9 cellular contexts compared by ENCODE assay signal in genomic region chr3:61358364-61358763, GRCh38.
DNase-seq lines count a peak whose midpoint lies in the region; ATAC-seq lines count a peak whose summit lies in the region.
"Had no signal": no experiment of that assay in that cellular context is flagged by ENCODE, and none has a peak within 500 bp of the region (broad histone marks: within the 10 kb centered on the region; RNA-seq: fewer than 3 reads in every experiment).

No MANE protein-coding gene starts in this region.

- H3K4me1 Mint-ChIP-seq in activated T-helper 17 cell treated with anti-CD3 and anti-CD28 coated beads, Interleukin-2, amount 50 U/mL, for 72 hours: no peaks in the 10 kb centered on the region

- H3K9me3 Mint-ChIP-seq in activated T-helper 17 cell treated with anti-CD3 and anti-CD28 coated beads, Interleukin-2, amount 50 U/mL, for 72 hours: peaks cover 3% of the 10 kb centered on the region
- H3K9me3 Mint-ChIP-seq: activated naive CD8-positive, alpha-beta T cell treated with anti-CD3 and anti-CD28 coated beads, Interleukin-2, amount 10 ng/mL, durations not matched to agents 7 days and 5 days had no signal

- no peaks in the 10 kb centered on the region for H3K36me3 Mint-ChIP-seq in activated T-helper 17 cell treated with anti-CD3 and anti-CD28 coated beads, Interleukin-2, amount 50 U/mL, for 72 hours (ENCODE audit: low read depth)
- H3K36me3 Mint-ChIP-seq: activated naive CD8-positive, alpha-beta T cell treated with anti-CD3 and anti-CD28 coated beads, Interleukin-2, amount 10 ng/mL, durations not matched to agents 7 days and 5 days had no signal

- peaks cover 17% of the 10 kb centered on the region for H3K27me3 Mint-ChIP-seq in activated T-helper 17 cell treated with anti-CD3 and anti-CD28 coated beads, Interleukin-2, amount 50 U/mL, for 72 hours

- ATAC-seq in GM18868 (IDR thresholded peaks at IDR 0.05; ENCODE audit: unreplicated experiment) (peak; percentile 94), HG02798 (IDR thresholded peaks at IDR 0.05; ENCODE audit: poor library complexity, unreplicated experiment) (peak; percentile 100)
- no peak for ATAC-seq in activated T-helper 17 cell treated with anti-CD3 and anti-CD28 coated beads, Interleukin-2, amount 50 U/mL, for 72 hours (replicated peaks)

- DNase-seq in OCI-M1 (lab: John Stamatoyannopoulos, UW) (peak; percentile 23), left kidney (ENCODE audit: low read depth, low spot score) (peak; percentile 80), NCI-H1436 (lab: John Stamatoyannopoulos, UW) (no peak), HT-29 (ENCODE audit: low spot score) (no peak), D341Med (ENCODE audit: low spot score) (no peak)
- DNase-seq: activated naive CD8-positive, alpha-beta T cell treated with anti-CD3 and anti-CD28 coated beads, Interleukin-2, amount 10 ng/mL, durations not matched to agents 7 days and 5 days had no signal

- no peak overlapping the region for H3K4me3 Mint-ChIP-seq in activated T-helper 17 cell treated with anti-CD3 and anti-CD28 coated beads, Interleukin-2, amount 50 U/mL, for 72 hours
- H3K4me3 Mint-ChIP-seq: activated naive CD8-positive, alpha-beta T cell treated with anti-CD3 and anti-CD28 coated beads, Interleukin-2, amount 10 ng/mL, durations not matched to agents 7 days and 5 days had no signal

- no peak overlapping the region for H3K27ac Mint-ChIP-seq in activated T-helper 17 cell treated with anti-CD3 and anti-CD28 coated beads, Interleukin-2, amount 50 U/mL, for 72 hours
- H3K27ac Mint-ChIP-seq: activated naive CD8-positive, alpha-beta T cell treated with anti-CD3 and anti-CD28 coated beads, Interleukin-2, amount 10 ng/mL, durations not matched to agents 7 days and 5 days had no signal

Comparison
In these comparisons a context has a peak if more than half of its experiments do, and no peak if none do; other contexts are left out.
1. DNase-seq: peak in OCI-M1 (single experiment) and left kidney (single experiment); none in NCI-H1436 (single experiment), HT-29 (single experiment) and D341Med (single experiment).